1 cellular context compared by ENCODE assay signal in genomic region chr1:207672525-207673130, GRCh38.
TF ChIP-seq lines count a peak whose summit lies in the region.

No MANE protein-coding gene starts in this region.

TF ChIP-seq in H1, 55 proteins besides CTCF, POLR2A, EP300 and RAD21:
- TF ChIP-seq HDAC6 (IDR thresholded peaks at IDR 0.05; ENCODE audit: low read depth, low read length) (no peak), ATF3 (IDR thresholded peaks at IDR 0.05; ENCODE audit: insufficient read depth, low read depth, low read length) (no peak), TAF1 (IDR thresholded peaks at IDR 0.05; ENCODE audit: low read depth, low read length) (no peak), BRCA1 (IDR thresholded peaks at IDR 0.05; ENCODE audit: low read depth, low read length) (no peak), RNF2 (IDR thresholded peaks at IDR 0.05; ENCODE audit: borderline replicate concordance, low read depth, low read length, missing control alignments, poor library complexity, severe bottlenecking) (no peak), PHF8 (conservative IDR thresholded peaks at IDR 0.05; ENCODE audit: low read depth, low read length) (no peak), YY1 (IDR thresholded peaks at IDR 0.05; ENCODE audit: low read depth, low read length) (no peak), JUND (IDR thresholded peaks at IDR 0.05; ENCODE audit: low read length) (no peak), NANOG (IDR thresholded peaks at IDR 0.05; ENCODE audit: insufficient read depth, low read depth, low read length, poor library complexity, severe bottlenecking) (no peak), SIX5 (IDR thresholded peaks at IDR 0.05; ENCODE audit: low read depth, low read length) (no peak), CBX8 (IDR thresholded peaks at IDR 0.05; ENCODE audit: borderline replicate concordance, low read depth, low read length) (no peak), MAFK (IDR thresholded peaks at IDR 0.05; ENCODE audit: low read depth, low read length) (no peak), E2F6 (IDR thresholded peaks at IDR 0.05) (no peak), SIN3A (conservative IDR thresholded peaks at IDR 0.05 in 1 of 2, IDR thresholded peaks at IDR 0.05 in 1 of 2; ENCODE audit: low read depth in 1 of 2, low read length in 2 of 2) (no peak)
TF ChIP-seq in H1: peak in this region for 0.
